Comparison of ENCODE assay signal across 16 cellular contexts in genomic region chr13:100124265-100124664, GRCh38. TPM values are rescaled to one million over a fixed set of nuclear protein-coding genes. Genes with fewer than 3 reads are reported as not detected.
DNase-seq lines count a peak whose midpoint lies in the region; ATAC-seq, FAIRE-seq and TF ChIP-seq lines count a peak whose summit lies in the region.
"Had no signal": no experiment of that assay in that cellular context is flagged by ENCODE, and none has a peak within 500 bp of the region (broad histone marks: within the 10 kb centered on the region; RNA-seq: fewer than 3 reads in every experiment).

No MANE protein-coding gene starts in this region.

- H3K79me2 ChIP-seq in PC-3 (ENCODE audit: low read length) (no peaks in the 10 kb centered on the region), H1 (ENCODE audit: control insufficient read depth in 1 of 2, insufficient read depth in 2 of 2, low read length in 2 of 2) (peaks cover 0 to 9% of the 10 kb centered on the region in 2 experiments; a peak in 2 of 4 replicates)

- no peak overlapping the region for H2AK5ac ChIP-seq in IMR-90 (ENCODE audit: low read depth, low read length)
- H2AK5ac ChIP-seq in H1 (ENCODE audit: low read depth, low read length): no peak overlapping the region

- no peaks in the 10 kb centered on the region for H3K27me3 ChIP-seq in IMR-90 (ENCODE audit: control insufficient read depth, insufficient read depth, low read length)
- no peaks in the 10 kb centered on the region for H3K27me3 ChIP-seq in PC-3 (ENCODE audit: low read length)
- no peaks in the 10 kb centered on the region for H3K27me3 ChIP-seq in H1 (replicated peaks in 1 of 4; ENCODE audit: control insufficient read depth in 3 of 4, extremely low read depth in 1 of 4, insufficient read depth in 3 of 4, low read length in 3 of 4)
- H3K27me3 ChIP-seq: pancreas, SJSA1, tibial nerve had no signal

- no peak overlapping the region for H2BK20ac ChIP-seq in IMR-90 (ENCODE audit: low read depth, low read length)
- H2BK20ac ChIP-seq in H1 (ENCODE audit: low read length): no peak overlapping the region

- 0 out of 2 replicates have a peak overlapping the region, but pooled peaks have one; percentile 52 for H2BK12ac ChIP-seq in H1 (ENCODE audit: low read depth, low read length)

- TF ChIP-seq CTCF in AG10803 (conservative IDR thresholded peaks at IDR 0.05; ENCODE audit: low read length) (no peak), IMR-90 (conservative IDR thresholded peaks at IDR 0.05; ENCODE audit: low read depth, low read length) (no peak), PC-3 (conservative IDR thresholded peaks at IDR 0.05; ENCODE audit: low read depth, low read length) (no peak), H1 (IDR thresholded peaks at IDR 0.05; ENCODE audit: control extremely low read depth in 1 of 3, insufficient read depth in 1 of 3, low read depth in 1 of 3, low read length in 3 of 3) (no peak)

- H3F3A ChIP-seq in PC-3 (ENCODE audit: low read length, unreplicated experiment): no peaks in the 10 kb centered on the region

- no peak overlapping the region for H4K91ac ChIP-seq in IMR-90 (ENCODE audit: insufficient read depth, low read depth, low read length)
- no peak overlapping the region for H4K91ac ChIP-seq in H1 (replicated peaks; ENCODE audit: insufficient read length, low read length)

- H3K23me2 ChIP-seq in H1 (ENCODE audit: low read depth, low read length): no peaks in the 10 kb centered on the region

- H2BK120ac ChIP-seq in IMR-90 (ENCODE audit: low read depth, low read length) (no peak overlapping the region), H1 (replicated peaks; ENCODE audit: low read depth, low read length) (no peak overlapping the region)

- H3K4me1 ChIP-seq in IMR-90 (ENCODE audit: control insufficient read depth, insufficient read depth, low read length): peaks cover 2% of the 10 kb centered on the region
- H3K4me1 ChIP-seq in PC-3 (ENCODE audit: insufficient read depth, low read length): peaks cover 4% of the 10 kb centered on the region; the same call in 1 of the 2 replicates
- H3K4me1 ChIP-seq in H1 (replicated peaks in 1 of 4; ENCODE audit: control insufficient read depth in 3 of 4, insufficient read depth in 4 of 4, low read length in 3 of 4): peaks cover 0 to under 1% (median 0%) of the 10 kb centered on the region in 4 experiments; a peak in 2 of 7 replicates
- H3K4me1 ChIP-seq: tibial nerve had no signal

- H3K9me2 ChIP-seq in PC-3 (replicated peaks; ENCODE audit: low read length): no peaks in the 10 kb centered on the region

- H3K9ac ChIP-seq in IMR-90 (ENCODE audit: low read depth, low read length) (no peak overlapping the region), PC-3 (ENCODE audit: low read length) (no peak overlapping the region), H1 (replicated peaks in 1 of 4; ENCODE audit: extremely low read depth in 1 of 4, low read depth in 3 of 4, low read length in 3 of 4) (no peak overlapping the region; a peak in 1 of 7 replicates)

- in situ Hi-C loops in IMR-90 (cut with MboI; ENCODE audit: low sequenced_read_pairs): no loop called here

- H4K8ac ChIP-seq in IMR-90 (ENCODE audit: low read depth in 2 of 2, low read length in 2 of 2) (no peak overlapping the region), H1 (ENCODE audit: extremely low read depth, insufficient read depth, low read length) (no peak overlapping the region)

- H3K36me3 ChIP-seq in IMR-90 (ENCODE audit: control insufficient read depth, insufficient read depth, low read length): peaks cover 4% of the 10 kb centered on the region; the same call in 1 of the 2 replicates
- H3K36me3 ChIP-seq in PC-3 (ENCODE audit: low read depth, low read length): peaks cover 10% of the 10 kb centered on the region; the same call in 1 of the 2 replicates
- H3K36me3 ChIP-seq in H1 (ENCODE audit: control insufficient read depth in 2 of 4, insufficient read depth in 4 of 4, low read length in 3 of 4): peaks cover 0 to 14% (median 5%) of the 10 kb centered on the region in 4 experiments; a peak in 3 of 8 replicates
- H3K36me3 ChIP-seq: pancreas had no signal

- TF ChIP-seq EP300 in H1 (IDR thresholded peaks at IDR 0.05; ENCODE audit: borderline replicate concordance in 1 of 2, low read depth in 2 of 2, low read length in 2 of 2): no peak

- H4K20me1 ChIP-seq in IMR-90 (ENCODE audit: insufficient read depth, low read length) (peaks cover 2% of the 10 kb centered on the region; the same call in 1 of the 2 replicates), PC-3 (ENCODE audit: low read length) (no peaks in the 10 kb centered on the region), H1 (replicated peaks in 1 of 2; ENCODE audit: control insufficient read depth in 1 of 2, insufficient read depth in 2 of 2, low read length in 2 of 2) (no peaks in the 10 kb centered on the region)

- TF ChIP-seq RAD21 in IMR-90 (IDR thresholded peaks at IDR 0.05; ENCODE audit: low read length) (no peak), H1 (IDR thresholded peaks at IDR 0.05 in 1 of 2, conservative IDR thresholded peaks at IDR 0.05 in 1 of 2; ENCODE audit: low read depth in 2 of 2, low read length in 2 of 2) (no peak)

- CTCF ChIA-PET in IMR-90 (lab: Yijun Ruan, JAX) (no interaction called here), PC-3 (lab: Charles Lee) (no interaction called here), H1 (lab: Charles Lee; ENCODE audit: partially characterized antibody) (no interaction called here)

- H4K5ac ChIP-seq in IMR-90 (ENCODE audit: low read depth, low read length) (no peak overlapping the region), H1 (ENCODE audit: insufficient read length, low read depth, low read length) (no peak overlapping the region)

- BruUV-seq in IMR-90 (replicated peaks; lab: Mats Ljungman, UMichigan) (no TSS peak), PC-3 (replicated peaks; lab: Mats Ljungman, UMichigan) (no TSS peak)

- H3K18ac ChIP-seq in IMR-90 (ENCODE audit: low read depth, low read length) (no peak overlapping the region), H1 (ENCODE audit: extremely low read depth, low read length) (no peak overlapping the region)

- H2AK9ac ChIP-seq in IMR-90 (replicated peaks; ENCODE audit: low read depth, low read length, poor library complexity): no peak overlapping the region

- intact Hi-C loops in IMR-90 (cut with micrococcal nuclease): no loop called here
- intact Hi-C loops in PC-3 (cut with micrococcal nuclease): no loop called here

- WGBS in IMR-90 (ENCODE audit: extremely low coverage in 2 of 2, insufficient read length in 1 of 2), 2 experiments: 100% methylated on average over 1 of the region's 5 CpGs; no CpG with 5 or more reads in 1 of the 2 experiments
- WGBS in H1 (ENCODE audit: extremely low coverage in 1 of 2, insufficient coverage in 1 of 2, insufficient read length in 1 of 2, insufficient replicate concordance in 2 of 2, low coverage in 1 of 2, low lambda C conversion rate in 2 of 2, missing lambda C conversion rate in 1 of 2), 2 experiments: 84% methylated on average over 5 of the region's 5 CpGs; no CpG with 5 or more reads in 1 of the 2 experiments

- H3K9me3 ChIP-seq in IMR-90 (ENCODE audit: control insufficient read depth, insufficient read depth, low read length) (peaks cover 3% of the 10 kb centered on the region; the same call in 1 of the 2 replicates), PC-3 (ENCODE audit: low read length) (no peaks in the 10 kb centered on the region), H1 (ENCODE audit: insufficient read depth in 2 of 2, low read depth in 1 of 2, low read length in 1 of 2) (no peaks in the 10 kb centered on the region)
- H3K9me3 ChIP-seq: pancreas had no signal

- no peak overlapping the region for H3K56ac ChIP-seq in IMR-90 (ENCODE audit: extremely low read depth, insufficient read depth, low read length)
- no peak overlapping the region for H3K56ac ChIP-seq in H1 (replicated peaks; ENCODE audit: insufficient read length, low read depth, low read length)

- H3K4me3 ChIP-seq in AG10803 (ENCODE audit: low read length) (no peak overlapping the region), IMR-90 (ENCODE audit: insufficient read depth, low read depth, low read length) (no peak overlapping the region), PC-3 (ENCODE audit: low read length) (no peak overlapping the region), H1 (ENCODE audit: extremely low read depth in 1 of 4, insufficient read depth in 2 of 4, low read depth in 3 of 4, low read length in 4 of 4) (no peak overlapping the region)
- H3K4me3 ChIP-seq: A549, pancreas, SJSA1, tibial nerve had no signal

- ATAC-seq in IMR-90 (ENCODE audit: low read depth) (peak; percentile 51), PC-3 (0 out of 2 replicates have a peak, but pooled peaks have one; percentile 37), HG02763 (IDR thresholded peaks at IDR 0.05; ENCODE audit: unreplicated experiment) (no peak)
- ATAC-seq: A549; activated naive CD8-positive, alpha-beta T cell treated with anti-CD3 and anti-CD28 coated beads, Interleukin-2, amount 50 U/mL, for 24 hours had no signal

- H3K9me1 ChIP-seq in IMR-90 (ENCODE audit: insufficient read depth, low read length): peaks cover 4% of the 10 kb centered on the region; the same call in 1 of the 2 replicates

- H2BK15ac ChIP-seq in IMR-90 (ENCODE audit: low read depth, low read length) (no peak overlapping the region), H1 (ENCODE audit: low read length) (no peak overlapping the region)

- no peak for FAIRE-seq in H1 (lab: Jason Lieb, UNC)
- FAIRE-seq in HTR-8/SVneo (lab: Jason Lieb, UNC): no peak
- FAIRE-seq: A549 had no signal

- no peak overlapping the region for H3K23ac ChIP-seq in IMR-90 (ENCODE audit: low read depth, low read length)
- no peak overlapping the region for H3K23ac ChIP-seq in H1 (ENCODE audit: insufficient read length)

- no peak overlapping the region for H3K4me2 ChIP-seq in IMR-90 (ENCODE audit: low read depth, low read length)
- H3K4me2 ChIP-seq in PC-3 (ENCODE audit: low read length): no peak overlapping the region
- H3K4me2 ChIP-seq in H1 (ENCODE audit: insufficient read depth in 1 of 2, low read depth in 2 of 2, low read length in 2 of 2): no peak overlapping the region
- H3K4me2 ChIP-seq: A549 had no signal

- H2BK5ac ChIP-seq in IMR-90 (ENCODE audit: low read depth, low read length, poor library complexity, severe bottlenecking) (no peak overlapping the region), H1 (ENCODE audit: low read depth, low read length) (no peak overlapping the region)

- H3K14ac ChIP-seq in IMR-90 (replicated peaks; ENCODE audit: low read depth, low read length) (no peak overlapping the region), H1 (ENCODE audit: insufficient read length) (no peak overlapping the region)

- dilution Hi-C loops in IMR-90 (cut with HindIII; ENCODE audit: low sequenced_read_pairs, unreplicated experiment): no loop called here

- H3K4ac ChIP-seq in IMR-90 (ENCODE audit: low read depth, low read length): no peak overlapping the region
- no peak overlapping the region for H3K4ac ChIP-seq in H1 (replicated peaks; ENCODE audit: insufficient read length, low read depth, low read length)

- H3K27ac ChIP-seq in IMR-90 (ENCODE audit: insufficient read depth, low read length) (no peak overlapping the region), PC-3 (ENCODE audit: low read length) (no peak overlapping the region), H1 (ENCODE audit: low read depth, low read length) (no peak overlapping the region)
- H3K27ac ChIP-seq: A549, pancreas, SJSA1, tibial nerve had no signal

- H2AFZ ChIP-seq in IMR-90 (replicated peaks; ENCODE audit: low read length, poor library complexity): no peak overlapping the region
- no peak overlapping the region for H2AFZ ChIP-seq in PC-3 (ENCODE audit: low read length)
- no peak overlapping the region for H2AFZ ChIP-seq in H1 (ENCODE audit: low read length)

- DNase-seq in AG10803 (ENCODE audit: low read depth): peak; percentile 6
- peak; percentile 64 for DNase-seq in IMR-90
- DNase-seq in PC-3: no peak
- DNase-seq in H1 (ENCODE audit: low read depth in 1 of 2, low spot score in 2 of 2): no peak
- no peak for DNase-seq in NCI-H2107 treated with DMSO at 0.1 percent for 48 hours (lab: John Stamatoyannopoulos, UW; ENCODE audit: unreplicated experiment)
- no peak for DNase-seq in HTR-8/SVneo (ENCODE audit: insufficient read length, low spot score)
- DNase-seq in T-helper 9 cell: no peak
- DNase-seq: activated CD4-positive, CD25-positive, alpha-beta regulatory T cell; activated CD8-positive, alpha-beta memory T cell treated with anti-CD3 and anti-CD28 coated beads, Interleukin-2, amount 50 U/mL, for 48 hours; activated naive CD8-positive, alpha-beta T cell treated with anti-CD3 and anti-CD28 coated beads, Interleukin-2, amount 50 U/mL, for 24 hours; NCI-H1092; pancreas had no signal

- POLR2A ChIA-PET in IMR-90 (lab: Charles Lee; ENCODE audit: unreplicated experiment): no interaction called here
- POLR2A ChIA-PET in PC-3 (lab: Charles Lee; ENCODE audit: unreplicated experiment): no interaction called here
- POLR2A ChIA-PET in H1 (lab: Charles Lee; ENCODE audit: partially characterized antibody): no interaction called here

- no peak for TF ChIP-seq POLR2A in IMR-90 (IDR thresholded peaks at IDR 0.05; ENCODE audit: low read depth, low read length)
- no peak for TF ChIP-seq POLR2A in H1 (IDR thresholded peaks at IDR 0.05; ENCODE audit: control extremely low read depth in 1 of 2, low read depth in 2 of 2, low read length in 2 of 2)

- H3K79me1 ChIP-seq in IMR-90 (ENCODE audit: low read depth in 1 of 2, low read length in 2 of 2) (peaks cover 2 to 3% of the 10 kb centered on the region in 2 experiments; a peak in 2 of 4 replicates), H1 (ENCODE audit: low read depth, low read length) (no peaks in the 10 kb centered on the region)

RNA-seq across cellular contexts. Expression of gene PCCA, which starts 35.4 kb away (rescaled TPM):
- total RNA-seq in IMR-90 (2012; rRNA removed) (22.8 and 24.0 TPM in 2 replicates), PC-3 (2014; rRNA removed) (7.5 and 10.5 TPM in 2 replicates)
- polyA plus RNA-seq in IMR-90 (2012; rRNA removed) (5.6 and 7.6 TPM in 2 replicates), H1 (2011; rRNA removed) (15.2 and 18.4 TPM in 2 replicates)
- polyA plus RNA-seq in IMR-90 (2012; cell fraction: cytosol; rRNA removed): 1.8 and 6.0 TPM in 2 replicates
- 2.3 and 13.9 TPM in 2 replicates for polyA plus RNA-seq in IMR-90 (2012; cell fraction: nucleus; rRNA removed; ENCODE audit: low replicate concordance)
- 49.8 and 54.4 TPM in 2 replicates for total RNA-seq in H1 (2021; fragmentation: NEBNext Ultra II Directional; extraction: Animal tissue kit (Norgen Biotek cat#: 25700))
- 22.4 TPM for polyA plus RNA-seq in H1 (2011; cell fraction: cytosol; rRNA removed)
- polyA plus RNA-seq in H1 (2011; cell fraction: nucleus; rRNA removed): 24.0 TPM
- 40.5 to 53.9 TPM (median 43.9 TPM) in 4 replicates for polyA plus RNA-seq in H1 (2012, experiment 1 of 2)
- polyA plus RNA-seq in H1 (2012, experiment 2 of 2): 2.9 TPM
- polyA plus RNA-seq in H1 (2013, experiment 1 of 2): 37.8 TPM
- 38.8 TPM for polyA plus RNA-seq in H1 (2013, experiment 2 of 2)
- 56.2 and 100 TPM in 2 replicates for polyA minus RNA-seq in H1 (2011; rRNA and poly(A)+ RNA removed)
- 18.7 TPM for polyA minus RNA-seq in H1 (2011; cell fraction: cytosol; rRNA and poly(A)+ RNA removed)
- polyA minus RNA-seq in H1 (2011; cell fraction: nucleus; rRNA and poly(A)+ RNA removed): 107 TPM

Comparison
In these comparisons a context has a peak if more than half of its experiments do, and no peak if none do; other contexts are left out.
1. DNase-seq: peak in AG10803 (single experiment) and IMR-90 (single experiment); none in PC-3 (single experiment), H1 (0 of 2), NCI-H2107 treated with DMSO at 0.1 percent for 48 hours (single experiment), HTR-8/SVneo (single experiment) and T-helper 9 cell (single experiment).